In the genomic region with DNA sequence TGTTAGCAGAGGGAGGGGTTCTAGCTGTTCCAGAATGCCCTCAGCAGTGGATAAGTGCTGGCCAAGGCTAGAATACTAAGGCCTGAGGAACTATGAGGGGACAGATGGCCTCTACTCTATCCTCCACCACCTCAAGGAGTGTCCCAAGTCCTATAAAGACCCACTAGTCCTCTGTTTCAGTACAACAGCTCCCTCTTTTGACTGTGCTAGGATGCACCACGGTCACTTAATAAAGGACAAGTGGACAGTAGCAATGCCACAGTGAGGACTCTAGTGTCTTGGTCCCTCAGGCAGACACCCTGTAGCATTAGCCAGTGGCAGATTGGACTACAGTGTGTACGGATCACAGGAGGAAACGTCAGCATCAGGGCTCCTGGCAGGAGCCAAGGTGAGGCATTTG, we compare ENCODE assay signal across 17 cellular contexts.
DNase-seq lines count a peak whose midpoint lies in the region; ATAC-seq, FAIRE-seq and TF ChIP-seq lines count a peak whose summit lies in the region.
"Had no signal": no experiment of that assay in that cellular context is flagged by ENCODE, and none has a peak within 500 bp of the region (broad histone marks: within the 10 kb centered on the region; RNA-seq: fewer than 3 reads in every experiment).

No MANE protein-coding gene starts in this region.

- no peak overlapping the region for H3K27ac Mint-ChIP-seq in naive thymus-derived CD4-positive, alpha-beta T cell
- H3K27ac Mint-ChIP-seq: stimulated activated naive CD8-positive, alpha-beta T cell treated with anti-CD3 and anti-CD28 coated beads, Interleukin-15, Interleukin-2, amounts not matched to agents 100 ng/mL and 50 ng/mL, for 24 hours had no signal

- no peak overlapping the region for H3K14ac ChIP-seq in H1 (ENCODE audit: insufficient read length)

- H2BK120ac ChIP-seq in H1 (replicated peaks; ENCODE audit: low read depth, low read length), result no peak overlapping the region

- H2BK20ac ChIP-seq in H1 (ENCODE audit: low read length), result peak overlapping the region; percentile 87

- H3K27ac ChIP-seq in OCI-LY1 (ENCODE audit: low read depth, low read length, poor library complexity, severe bottlenecking) (no peak overlapping the region), H1 (ENCODE audit: low read depth, low read length) (no peak overlapping the region)
- no peak overlapping the region for H3K27ac ChIP-seq in naive thymus-derived CD4-positive, alpha-beta T cell (ENCODE audit: low read depth, low read length)
- H3K27ac ChIP-seq: A549 had no signal

- H3K4me1 ChIP-seq in OCI-LY1 (ENCODE audit: insufficient read depth, low read length, severe bottlenecking) (no peaks in the 10 kb centered on the region), H1 (replicated peaks in 1 of 4; ENCODE audit: control insufficient read depth in 3 of 4, insufficient read depth in 4 of 4, low read length in 3 of 4) (peaks cover 7 to 20% (median 12%) of the 10 kb centered on the region in 4 experiments)
- H3K4me1 ChIP-seq in naive thymus-derived CD4-positive, alpha-beta T cell (ENCODE audit: control insufficient read depth in 2 of 2, insufficient read depth in 2 of 2, low read length in 2 of 2), result no peaks in the 10 kb centered on the region
- H3K4me1 ChIP-seq: A549 had no signal

- peak; percentile 58 to 69 for TF ChIP-seq RAD21 in H1 (IDR thresholded peaks at IDR 0.05 in 1 of 2, conservative IDR thresholded peaks at IDR 0.05 in 1 of 2; ENCODE audit: low read depth in 2 of 2, low read length in 2 of 2)

- no peak overlapping the region for H3K4me2 ChIP-seq in OCI-LY1 (ENCODE audit: low read length)
- no peak overlapping the region for H3K4me2 ChIP-seq in H1 (ENCODE audit: insufficient read depth in 1 of 2, low read depth in 2 of 2, low read length in 2 of 2)
- H3K4me2 ChIP-seq: A549 had no signal

- H4K91ac ChIP-seq in H1 (replicated peaks; ENCODE audit: insufficient read length, low read length), result no peak overlapping the region

- no peak overlapping the region for H3K18ac ChIP-seq in H1 (ENCODE audit: extremely low read depth, low read length)

- no peaks in the 10 kb centered on the region for H3F3A ChIP-seq in OCI-LY1 (ENCODE audit: insufficient read depth, low read length)

- H3K9me3 Mint-ChIP-seq in naive thymus-derived CD4-positive, alpha-beta T cell, result no peaks in the 10 kb centered on the region
- H3K9me3 Mint-ChIP-seq: CD8-positive, alpha-beta memory T cell; stimulated activated naive CD8-positive, alpha-beta T cell treated with anti-CD3 and anti-CD28 coated beads, Interleukin-15, Interleukin-2, amounts not matched to agents 100 ng/mL and 50 ng/mL, for 24 hours had no signal

- H4K20me1 ChIP-seq in OCI-LY1 (ENCODE audit: insufficient read depth, low read length), result no peaks in the 10 kb centered on the region
- no peaks in the 10 kb centered on the region for H4K20me1 ChIP-seq in H1 (replicated peaks in 1 of 2; ENCODE audit: control insufficient read depth in 1 of 2, insufficient read depth in 2 of 2, low read length in 2 of 2)

- H3K56ac ChIP-seq in H1 (replicated peaks; ENCODE audit: insufficient read length, low read depth, low read length), result no peak overlapping the region

- no peak overlapping the region for H3K4me3 ChIP-seq in OCI-LY1 (ENCODE audit: low read depth, low read length, poor library complexity, severe bottlenecking)
- no peak overlapping the region for H3K4me3 ChIP-seq in H1 (ENCODE audit: extremely low read depth in 1 of 4, insufficient read depth in 2 of 4, low read depth in 3 of 4, low read length in 4 of 4)
- H3K4me3 ChIP-seq in retinal pigment epithelial cell (ENCODE audit: low read length), result no peak overlapping the region
- no peak overlapping the region for H3K4me3 ChIP-seq in naive thymus-derived CD4-positive, alpha-beta T cell (ENCODE audit: low read length)
- H3K4me3 ChIP-seq: A549 had no signal

- no peak overlapping the region for H4K5ac ChIP-seq in H1 (ENCODE audit: insufficient read length, low read depth, low read length)

- H3K79me2 ChIP-seq in OCI-LY1 (ENCODE audit: insufficient read depth, low read length) (no peaks in the 10 kb centered on the region), H1 (ENCODE audit: control insufficient read depth in 1 of 2, insufficient read depth in 2 of 2, low read length in 2 of 2) (no peaks in the 10 kb centered on the region)

- no peaks in the 10 kb centered on the region for H3K9me2 ChIP-seq in OCI-LY1 (ENCODE audit: low read depth, low read length)

- DNase-seq in NCI-H82 (lab: John Stamatoyannopoulos, UW), result peak; percentile 37
- no peak for DNase-seq in NCI-H82 treated with DMSO at 0.1 percent for 48 hours (lab: John Stamatoyannopoulos, UW; ENCODE audit: unreplicated experiment)
- peak in 1 of 2 experiments; percentile 45 for DNase-seq in H1 (ENCODE audit: low read depth in 1 of 2, low spot score in 2 of 2)
- no peak for DNase-seq in retinal pigment epithelial cell (ENCODE audit: low read depth)
- no peak for DNase-seq in naive thymus-derived CD4-positive, alpha-beta T cell
- DNase-seq in activated CD4-positive, alpha-beta T cell treated with anti-CD3 and anti-CD28 coated beads for 1 hour, result no peak
- no peak for DNase-seq in middle frontal gyrus (ENCODE audit: extremely low spot score, low spot score)
- DNase-seq: activated gamma-delta T cell treated with Interleukin-2 at 50 U/mL for 16 hours; CD8-positive, alpha-beta memory T cell; HCEC 1CT; NCI-H2081 treated with DMSO at 0.1 percent for 48 hours; NCI-H774; T-helper 1 cell had no signal

- H4K8ac ChIP-seq in H1 (ENCODE audit: extremely low read depth, insufficient read depth, low read length), result no peak overlapping the region

- H3K23me2 ChIP-seq in H1 (ENCODE audit: low read depth, low read length), result no peaks in the 10 kb centered on the region

- H3K9me3 ChIP-seq in OCI-LY1 (ENCODE audit: low read length) (no peaks in the 10 kb centered on the region), H1 (ENCODE audit: insufficient read depth in 2 of 2, low read depth in 1 of 2, low read length in 1 of 2) (no peaks in the 10 kb centered on the region)
- H3K9me3 ChIP-seq in naive thymus-derived CD4-positive, alpha-beta T cell (ENCODE audit: control insufficient read depth in 2 of 3, low read length in 3 of 3), result no peaks in the 10 kb centered on the region
- H3K9me3 ChIP-seq: A549 had no signal

- no peak overlapping the region for H3K4me3 Mint-ChIP-seq in naive thymus-derived CD4-positive, alpha-beta T cell
- H3K4me3 Mint-ChIP-seq: stimulated activated naive CD8-positive, alpha-beta T cell treated with anti-CD3 and anti-CD28 coated beads, Interleukin-15, Interleukin-2, amounts not matched to agents 100 ng/mL and 50 ng/mL, for 24 hours had no signal

- no peak for FAIRE-seq in H1 (lab: Jason Lieb, UNC)
- FAIRE-seq: A549 had no signal

- H2BK12ac ChIP-seq in H1 (ENCODE audit: low read depth, low read length), result peak overlapping the region; percentile 88; the same call in 1 of the 2 replicates

- H2AFZ ChIP-seq in OCI-LY1 (ENCODE audit: low read length) (no peak overlapping the region), H1 (ENCODE audit: low read length) (no peak overlapping the region)

- intact Hi-C loops in naive thymus-derived CD4-positive, alpha-beta T cell (cut with micrococcal nuclease), result loop anchor here (10.0 kb wide), 3 partner anchors 488 to 1128 kb away; a partner anchor contains a TSS

- H3K4ac ChIP-seq in H1 (replicated peaks; ENCODE audit: insufficient read length, low read depth, low read length), result no peak overlapping the region

- H3K4me1 Mint-ChIP-seq in naive thymus-derived CD4-positive, alpha-beta T cell, result peaks cover 0 to 43% (median 13%) of the 10 kb centered on the region in 7 donors
- H3K4me1 Mint-ChIP-seq: CD8-positive, alpha-beta memory T cell had no signal

- no peaks in the 10 kb centered on the region for H3K27me3 Mint-ChIP-seq in naive thymus-derived CD4-positive, alpha-beta T cell

- no peak for ATAC-seq in naive thymus-derived CD4-positive, alpha-beta T cell
- ATAC-seq: activated CD4-positive, CD25-positive, alpha-beta regulatory T cell treated with anti-CD3 and anti-CD28 coated beads, Interleukin-2, amount 50 U/mL, for 24 hours had no signal

- H2BK5ac ChIP-seq in H1 (ENCODE audit: low read depth, low read length), result peak overlapping the region; percentile 62; the same call in 1 of the 2 replicates

- no peak for TF ChIP-seq EP300 in H1 (IDR thresholded peaks at IDR 0.05; ENCODE audit: borderline replicate concordance in 1 of 2, low read depth in 2 of 2, low read length in 2 of 2)

- H3K9ac ChIP-seq in OCI-LY1 (ENCODE audit: low read length) (no peak overlapping the region), H1 (replicated peaks in 1 of 4; ENCODE audit: extremely low read depth in 1 of 4, low read depth in 3 of 4, low read length in 3 of 4) (no peak overlapping the region)

- H3K36me3 ChIP-seq in OCI-LY1 (ENCODE audit: insufficient read depth, low read length) (no peaks in the 10 kb centered on the region), H1 (ENCODE audit: control insufficient read depth in 2 of 4, insufficient read depth in 4 of 4, low read length in 3 of 4) (no peaks in the 10 kb centered on the region)
- no peaks in the 10 kb centered on the region for H3K36me3 ChIP-seq in naive thymus-derived CD4-positive, alpha-beta T cell (ENCODE audit: control insufficient read depth in 2 of 3, insufficient read depth in 3 of 3, low read length in 3 of 3)

- TF ChIP-seq CTCF in OCI-LY1 (IDR thresholded peaks at IDR 0.05; ENCODE audit: low read length) (peak; percentile 16; the same call in 1 of the 2 replicates), H1 (IDR thresholded peaks at IDR 0.05; ENCODE audit: control extremely low read depth in 1 of 3, insufficient read depth in 1 of 3, low read depth in 1 of 3, low read length in 3 of 3) (peak in 2 of 3 experiments; percentile 51 to 58; a peak in 3 of 4 replicates), retinal pigment epithelial cell (conservative IDR thresholded peaks at IDR 0.05; ENCODE audit: low read depth, low read length) (peak; percentile 22)

- no peaks in the 10 kb centered on the region for H3K27me3 ChIP-seq in OCI-LY1 (ENCODE audit: insufficient read depth, low read length)
- H3K27me3 ChIP-seq in H1 (replicated peaks in 1 of 4; ENCODE audit: control insufficient read depth in 3 of 4, extremely low read depth in 1 of 4, insufficient read depth in 3 of 4, low read length in 3 of 4), result no peaks in the 10 kb centered on the region
- H3K27me3 ChIP-seq in naive thymus-derived CD4-positive, alpha-beta T cell (ENCODE audit: control insufficient read depth in 2 of 2, insufficient read depth in 2 of 2, low read length in 2 of 2), result no peaks in the 10 kb centered on the region

- H3K23ac ChIP-seq in H1 (ENCODE audit: insufficient read length), result no peak overlapping the region

- WGBS in H1 (ENCODE audit: extremely low coverage in 1 of 2, insufficient coverage in 1 of 2, insufficient read length in 1 of 2, insufficient replicate concordance in 2 of 2, low coverage in 1 of 2, low lambda C conversion rate in 2 of 2, missing lambda C conversion rate in 1 of 2), 2 experiments, result 85% methylated on average over 3 of the region's 3 CpGs; no CpG with 5 or more reads in 1 of the 2 experiments

- TF ChIP-seq POLR2A in H1 (IDR thresholded peaks at IDR 0.05; ENCODE audit: control extremely low read depth in 1 of 2, low read depth in 2 of 2, low read length in 2 of 2), result no peak

- no peaks in the 10 kb centered on the region for H3K36me3 Mint-ChIP-seq in naive thymus-derived CD4-positive, alpha-beta T cell
- H3K36me3 Mint-ChIP-seq: CD8-positive, alpha-beta memory T cell had no signal

- 0 out of 2 replicates have a peak overlapping the region, but pooled peaks have one; percentile 98 for H2BK15ac ChIP-seq in H1 (ENCODE audit: low read length)

- H3K79me1 ChIP-seq in H1 (ENCODE audit: low read depth, low read length), result no peaks in the 10 kb centered on the region

- POLR2A ChIA-PET in H1 (lab: Charles Lee; ENCODE audit: partially characterized antibody), result interaction anchor here (0.7 to 0.9 kb wide), 2 partner anchors 32 to 38 kb away, joined by 3 read pairs; no protein-coding TSS in a partner anchor
- POLR2A ChIA-PET in naive thymus-derived CD4-positive, alpha-beta T cell (lab: Charles Lee), result no interaction called here

- CTCF ChIA-PET in H1 (lab: Charles Lee; ENCODE audit: partially characterized antibody), result interaction anchor here (0.6 to 8.4 kb wide), 34 partner anchors 8 to 799 kb away, joined by 3 to 71 read pairs (median 4); no protein-coding TSS in a partner anchor
- CTCF ChIA-PET in naive thymus-derived CD4-positive, alpha-beta T cell (lab: Charles Lee), result interaction anchor here (0.6 to 1.3 kb wide), 2 partner anchors 298 to 866 kb away, joined by 7 to 9 read pairs; no protein-coding TSS in a partner anchor

- 0 out of 2 replicates have a peak overlapping the region, but pooled peaks have one; percentile 18 for H2AK5ac ChIP-seq in H1 (ENCODE audit: low read depth, low read length)
